ENCODE assay signal across 1 cellular context in the genomic region with DNA sequence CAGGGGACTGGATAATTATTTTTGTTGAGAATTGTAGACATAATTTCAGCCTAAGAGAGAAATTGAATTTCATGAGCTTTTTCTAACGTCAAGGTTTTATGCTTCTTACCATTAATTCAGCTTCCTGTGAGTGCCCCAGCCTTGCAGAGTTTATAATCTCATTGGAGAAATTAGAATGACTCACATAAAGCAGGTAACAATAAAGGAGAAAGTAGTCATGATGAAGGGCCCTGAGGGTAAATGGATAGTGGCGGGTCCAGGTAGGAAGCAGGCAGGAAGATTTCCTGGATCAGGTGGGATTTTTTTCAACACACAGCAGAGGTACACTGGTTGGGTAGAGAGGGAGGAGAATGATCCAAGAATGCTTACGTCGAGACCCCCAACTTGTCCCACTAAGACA.
TF ChIP-seq lines count a peak whose summit lies in the region.

No MANE protein-coding gene starts in this region.

TF ChIP-seq in H1, 55 proteins besides CTCF, POLR2A, EP300 and RAD21:
- TF ChIP-seq RXRA (IDR thresholded peaks at IDR 0.05; ENCODE audit: insufficient read depth, low read depth, low read length) (no peak), POU5F1 (IDR thresholded peaks at IDR 0.05; ENCODE audit: low read depth, low read length) (no peak), RFX5 (IDR thresholded peaks at IDR 0.05; ENCODE audit: borderline replicate concordance, low read depth, low read length) (no peak), KDM1A (IDR thresholded peaks at IDR 0.05; ENCODE audit: borderline replicate concordance, low read length) (no peak), SIN3A (conservative IDR thresholded peaks at IDR 0.05 in 1 of 2, IDR thresholded peaks at IDR 0.05 in 1 of 2; ENCODE audit: low read depth in 1 of 2, low read length in 2 of 2) (no peak), BCL11A (IDR thresholded peaks at IDR 0.05; ENCODE audit: low read depth in 2 of 2, low read length in 2 of 2) (no peak), ASH2L (IDR thresholded peaks at IDR 0.05; ENCODE audit: low read length) (no peak), POLR2AphosphoS5 (IDR thresholded peaks at IDR 0.05; ENCODE audit: low read depth, low read length) (no peak), NANOG (IDR thresholded peaks at IDR 0.05; ENCODE audit: insufficient read depth, low read depth, low read length, poor library complexity, severe bottlenecking) (no peak), BACH1 (IDR thresholded peaks at IDR 0.05; ENCODE audit: low read length) (no peak), CBX8 (IDR thresholded peaks at IDR 0.05; ENCODE audit: borderline replicate concordance, low read depth, low read length) (no peak), ZNF274 (IDR thresholded peaks at IDR 0.05; ENCODE audit: borderline replicate concordance, extremely low read depth, low read length) (no peak), JUN (IDR thresholded peaks at IDR 0.05; ENCODE audit: low read depth, low read length) (no peak), KDM5A (IDR thresholded peaks at IDR 0.05; ENCODE audit: low read length) (no peak), TBP (IDR thresholded peaks at IDR 0.05; ENCODE audit: low read depth, low read length) (no peak), TCF12 (IDR thresholded peaks at IDR 0.05; ENCODE audit: low read depth, low read length) (no peak), MAFK (IDR thresholded peaks at IDR 0.05; ENCODE audit: low read depth, low read length) (no peak), HDAC2 (IDR thresholded peaks at IDR 0.05; ENCODE audit: borderline replicate concordance in 1 of 2, low read depth in 2 of 2, low read length in 2 of 2) (no peak)
- TF ChIP-seq, protein P1, sequence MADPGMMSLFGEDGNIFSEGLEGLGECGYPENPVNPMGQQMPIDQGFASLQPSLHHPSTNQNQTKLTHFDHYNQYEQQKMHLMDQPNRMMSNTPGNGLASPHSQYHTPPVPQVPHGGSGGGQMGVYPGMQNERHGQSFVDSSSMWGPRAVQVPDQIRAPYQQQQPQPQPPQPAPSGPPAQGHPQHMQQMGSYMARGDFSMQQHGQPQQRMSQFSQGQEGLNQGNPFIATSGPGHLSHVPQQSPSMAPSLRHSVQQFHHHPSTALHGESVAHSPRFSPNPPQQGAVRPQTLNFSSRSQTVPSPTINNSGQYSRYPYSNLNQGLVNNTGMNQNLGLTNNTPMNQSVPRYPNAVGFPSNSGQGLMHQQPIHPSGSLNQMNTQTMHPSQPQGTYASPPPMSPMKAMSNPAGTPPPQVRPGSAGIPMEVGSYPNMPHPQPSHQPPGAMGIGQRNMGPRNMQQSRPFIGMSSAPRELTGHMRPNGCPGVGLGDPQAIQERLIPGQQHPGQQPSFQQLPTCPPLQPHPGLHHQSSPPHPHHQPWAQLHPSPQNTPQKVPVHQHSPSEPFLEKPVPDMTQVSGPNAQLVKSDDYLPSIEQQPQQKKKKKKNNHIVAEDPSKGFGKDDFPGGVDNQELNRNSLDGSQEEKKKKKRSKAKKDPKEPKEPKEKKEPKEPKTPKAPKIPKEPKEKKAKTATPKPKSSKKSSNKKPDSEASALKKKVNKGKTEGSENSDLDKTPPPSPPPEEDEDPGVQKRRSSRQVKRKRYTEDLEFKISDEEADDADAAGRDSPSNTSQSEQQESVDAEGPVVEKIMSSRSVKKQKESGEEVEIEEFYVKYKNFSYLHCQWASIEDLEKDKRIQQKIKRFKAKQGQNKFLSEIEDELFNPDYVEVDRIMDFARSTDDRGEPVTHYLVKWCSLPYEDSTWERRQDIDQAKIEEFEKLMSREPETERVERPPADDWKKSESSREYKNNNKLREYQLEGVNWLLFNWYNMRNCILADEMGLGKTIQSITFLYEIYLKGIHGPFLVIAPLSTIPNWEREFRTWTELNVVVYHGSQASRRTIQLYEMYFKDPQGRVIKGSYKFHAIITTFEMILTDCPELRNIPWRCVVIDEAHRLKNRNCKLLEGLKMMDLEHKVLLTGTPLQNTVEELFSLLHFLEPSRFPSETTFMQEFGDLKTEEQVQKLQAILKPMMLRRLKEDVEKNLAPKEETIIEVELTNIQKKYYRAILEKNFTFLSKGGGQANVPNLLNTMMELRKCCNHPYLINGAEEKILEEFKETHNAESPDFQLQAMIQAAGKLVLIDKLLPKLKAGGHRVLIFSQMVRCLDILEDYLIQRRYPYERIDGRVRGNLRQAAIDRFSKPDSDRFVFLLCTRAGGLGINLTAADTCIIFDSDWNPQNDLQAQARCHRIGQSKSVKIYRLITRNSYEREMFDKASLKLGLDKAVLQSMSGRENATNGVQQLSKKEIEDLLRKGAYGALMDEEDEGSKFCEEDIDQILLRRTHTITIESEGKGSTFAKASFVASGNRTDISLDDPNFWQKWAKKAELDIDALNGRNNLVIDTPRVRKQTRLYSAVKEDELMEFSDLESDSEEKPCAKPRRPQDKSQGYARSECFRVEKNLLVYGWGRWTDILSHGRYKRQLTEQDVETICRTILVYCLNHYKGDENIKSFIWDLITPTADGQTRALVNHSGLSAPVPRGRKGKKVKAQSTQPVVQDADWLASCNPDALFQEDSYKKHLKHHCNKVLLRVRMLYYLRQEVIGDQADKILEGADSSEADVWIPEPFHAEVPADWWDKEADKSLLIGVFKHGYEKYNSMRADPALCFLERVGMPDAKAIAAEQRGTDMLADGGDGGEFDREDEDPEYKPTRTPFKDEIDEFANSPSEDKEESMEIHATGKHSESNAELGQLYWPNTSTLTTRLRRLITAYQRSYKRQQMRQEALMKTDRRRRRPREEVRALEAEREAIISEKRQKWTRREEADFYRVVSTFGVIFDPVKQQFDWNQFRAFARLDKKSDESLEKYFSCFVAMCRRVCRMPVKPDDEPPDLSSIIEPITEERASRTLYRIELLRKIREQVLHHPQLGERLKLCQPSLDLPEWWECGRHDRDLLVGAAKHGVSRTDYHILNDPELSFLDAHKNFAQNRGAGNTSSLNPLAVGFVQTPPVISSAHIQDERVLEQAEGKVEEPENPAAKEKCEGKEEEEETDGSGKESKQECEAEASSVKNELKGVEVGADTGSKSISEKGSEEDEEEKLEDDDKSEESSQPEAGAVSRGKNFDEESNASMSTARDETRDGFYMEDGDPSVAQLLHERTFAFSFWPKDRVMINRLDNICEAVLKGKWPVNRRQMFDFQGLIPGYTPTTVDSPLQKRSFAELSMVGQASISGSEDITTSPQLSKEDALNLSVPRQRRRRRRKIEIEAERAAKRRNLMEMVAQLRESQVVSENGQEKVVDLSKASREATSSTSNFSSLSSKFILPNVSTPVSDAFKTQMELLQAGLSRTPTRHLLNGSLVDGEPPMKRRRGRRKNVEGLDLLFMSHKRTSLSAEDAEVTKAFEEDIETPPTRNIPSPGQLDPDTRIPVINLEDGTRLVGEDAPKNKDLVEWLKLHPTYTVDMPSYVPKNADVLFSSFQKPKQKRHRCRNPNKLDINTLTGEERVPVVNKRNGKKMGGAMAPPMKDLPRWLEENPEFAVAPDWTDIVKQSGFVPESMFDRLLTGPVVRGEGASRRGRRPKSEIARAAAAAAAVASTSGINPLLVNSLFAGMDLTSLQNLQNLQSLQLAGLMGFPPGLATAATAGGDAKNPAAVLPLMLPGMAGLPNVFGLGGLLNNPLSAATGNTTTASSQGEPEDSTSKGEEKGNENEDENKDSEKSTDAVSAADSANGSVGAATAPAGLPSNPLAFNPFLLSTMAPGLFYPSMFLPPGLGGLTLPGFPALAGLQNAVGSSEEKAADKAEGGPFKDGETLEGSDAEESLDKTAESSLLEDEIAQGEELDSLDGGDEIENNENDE (IDR thresholded peaks at IDR 0.05; ENCODE audit: insufficient replicate concordance, low read length), result no peak
- TF ChIP-seq, protein P2, sequence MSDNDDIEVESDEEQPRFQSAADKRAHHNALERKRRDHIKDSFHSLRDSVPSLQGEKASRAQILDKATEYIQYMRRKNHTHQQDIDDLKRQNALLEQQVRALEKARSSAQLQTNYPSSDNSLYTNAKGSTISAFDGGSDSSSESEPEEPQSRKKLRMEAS (IDR thresholded peaks at IDR 0.05), result no peak
